In genomic region chr1:161044535-161044907, GRCh38 we compare ENCODE assay signal across 8 cellular contexts. TPM values are rescaled to one million over a fixed set of nuclear protein-coding genes. Genes with fewer than 3 reads are reported as not detected.
DNase-seq lines count a peak whose midpoint lies in the region; ATAC-seq and TF ChIP-seq lines count a peak whose summit lies in the region.

No MANE protein-coding gene starts in this region.

- POLR2A ChIA-PET in AG04449 (lab: Yijun Ruan, JAX): interaction anchor here (0.6 to 1.9 kb wide), 7 partner anchors 9 to 93 kb away, joined by 3 to 11 read pairs (median 3); partner anchors contain the start of genes F11R, KLHDC9, NIT1 and PFDN2

- peak overlapping the region; percentile 89; the same call in 1 of the 2 replicates for H3K9ac ChIP-seq in HUES64 (ENCODE audit: low read depth, low read length)
- peak overlapping the region; percentile 89 for H3K9ac ChIP-seq in mucosa of stomach (ENCODE audit: low read length)

- peaks cover 22% of the 10 kb centered on the region for H3K4me1 Mint-ChIP-seq in chondrocyte (ENCODE audit: low read depth)

- DNase-seq in AG04449 (ENCODE audit: low read depth, low spot score) (no peak), chondrocyte (ENCODE audit: low spot score) (no peak), KBM-7 (no peak), nucleus accumbens (lab: John Stamatoyannopoulos, UW) (no peak), NCI-H2029 treated with DMSO at 0.1 percent for 48 hours (lab: John Stamatoyannopoulos, UW) (no peak)

- peaks cover 13% of the 10 kb centered on the region for H3K27me3 ChIP-seq in HUES64 (ENCODE audit: insufficient read depth, low read length)
- H3K27me3 ChIP-seq in mucosa of stomach (ENCODE audit: control insufficient read depth, insufficient read depth, low read length): no peaks in the 10 kb centered on the region

- in situ Hi-C loops in KBM-7 (cut with MboI; ENCODE audit: low pct_unique_long_range_greater_than_20kb, low sequenced_read_pairs): no loop called here

- ATAC-seq in HG03457 (IDR thresholded peaks at IDR 0.05; ENCODE audit: unreplicated experiment): no peak

- H3K4me1 ChIP-seq in HUES64 (ENCODE audit: insufficient read depth, low read length) (0 out of 2 replicates have a peak, but pooled peaks cover 7% of the 10 kb centered on the region), mucosa of stomach (ENCODE audit: control insufficient read depth, insufficient read depth, low read length) (peaks cover 14% of the 10 kb centered on the region)

- H3K4me3 ChIP-seq in AG04449 (ENCODE audit: low read depth, low read length) (peak overlapping the region; percentile 90), HUES64 (ENCODE audit: low read length) (peak overlapping the region; percentile 75), mucosa of stomach (ENCODE audit: low read length) (peak overlapping the region; percentile 54)

- H3K9me3 ChIP-seq in HUES64 (ENCODE audit: insufficient read depth, low read depth, low read length): 0 out of 2 replicates have a peak, but pooled peaks cover 7% of the 10 kb centered on the region
- no peaks in the 10 kb centered on the region for H3K9me3 ChIP-seq in mucosa of stomach (ENCODE audit: control insufficient read depth, low read length)

- H3K27ac Mint-ChIP-seq in chondrocyte (ENCODE audit: unreplicated experiment): peak overlapping the region; percentile 100

- no peak overlapping the region for H3K27ac ChIP-seq in HUES64 (ENCODE audit: low read depth, low read length)

- no peak for TF ChIP-seq CTCF in AG04449 (IDR thresholded peaks at IDR 0.05; ENCODE audit: insufficient read depth, low read length, missing control alignments)
- no peak for TF ChIP-seq CTCF in chondrocyte (IDR thresholded peaks at IDR 0.05)

- H3K36me3 ChIP-seq in HUES64 (ENCODE audit: insufficient read depth, low read length): peaks cover 37% of the 10 kb centered on the region
- H3K36me3 ChIP-seq in mucosa of stomach (ENCODE audit: control insufficient read depth, insufficient read depth, low read length): peaks cover 21% of the 10 kb centered on the region

- H3K9me3 Mint-ChIP-seq in chondrocyte (ENCODE audit: low read depth): peaks cover 25% of the 10 kb centered on the region

- CTCF ChIA-PET in AG04449 (lab: Yijun Ruan, JAX): interaction anchor here (1.0 to 9.8 kb wide), 5 partner anchors 9 to 95 kb away, joined by 3 to 107 read pairs (median 16); partner anchors contain the start of gene KLHDC9

- no peaks in the 10 kb centered on the region for H3K27me3 Mint-ChIP-seq in chondrocyte (ENCODE audit: low read depth)

- H3K4me3 Mint-ChIP-seq in chondrocyte (ENCODE audit: unreplicated experiment): peak overlapping the region; percentile 93

- peaks cover 34% of the 10 kb centered on the region for H3K36me3 Mint-ChIP-seq in chondrocyte (ENCODE audit: low read depth)

RNA-seq across cellular contexts. Expression of gene USF1, which starts 1.3 kb away (rescaled TPM):
- 49.8 TPM for polyA plus RNA-seq in HUES64 (2013, experiment 1 of 2)
- 48.7 TPM for polyA plus RNA-seq in HUES64 (2013, experiment 2 of 2)
- total RNA-seq in chondrocyte: 34.3 to 44.6 TPM (median 35.3 TPM) in 3 replicates

RNA-seq across cellular contexts. Expression of gene TSTD1, which starts 5.8 kb away (rescaled TPM):
- 51.6 TPM for polyA plus RNA-seq in HUES64 (2013, experiment 1 of 2)
- 64.9 TPM for polyA plus RNA-seq in HUES64 (2013, experiment 2 of 2)
- total RNA-seq in chondrocyte: 0.70 TPM in 1 of 3 replicates, not detected in the others

RNA-seq across cellular contexts. Expression of gene F11R, which starts 23.6 kb away (rescaled TPM):
- 91.0 TPM for polyA plus RNA-seq in HUES64 (2013, experiment 1 of 2)
- 107 TPM for polyA plus RNA-seq in HUES64 (2013, experiment 2 of 2)
- 0.54 to 0.90 TPM (median 0.68 TPM) in 3 replicates for total RNA-seq in chondrocyte

RNA-seq across cellular contexts. Expression of gene ARHGAP30, which starts 25.2 kb away (rescaled TPM):
- polyA plus RNA-seq in HUES64 (2013, experiment 1 of 2): 0.10 TPM
- polyA plus RNA-seq in HUES64 (2013, experiment 2 of 2): 0.13 TPM
- not detected in 3 replicates for total RNA-seq in chondrocyte

RNA-seq across cellular contexts. Expression of gene NECTIN4, which starts 44.8 kb away (rescaled TPM):
- polyA plus RNA-seq in HUES64 (2013, experiment 1 of 2): 0.30 TPM
- polyA plus RNA-seq in HUES64 (2013, experiment 2 of 2): 0.76 TPM
- total RNA-seq in chondrocyte: 0.12 to 0.26 TPM (median 0.12 TPM) in 3 replicates
